Comparison of ENCODE assay signal across 1 cellular context in the genomic region with DNA sequence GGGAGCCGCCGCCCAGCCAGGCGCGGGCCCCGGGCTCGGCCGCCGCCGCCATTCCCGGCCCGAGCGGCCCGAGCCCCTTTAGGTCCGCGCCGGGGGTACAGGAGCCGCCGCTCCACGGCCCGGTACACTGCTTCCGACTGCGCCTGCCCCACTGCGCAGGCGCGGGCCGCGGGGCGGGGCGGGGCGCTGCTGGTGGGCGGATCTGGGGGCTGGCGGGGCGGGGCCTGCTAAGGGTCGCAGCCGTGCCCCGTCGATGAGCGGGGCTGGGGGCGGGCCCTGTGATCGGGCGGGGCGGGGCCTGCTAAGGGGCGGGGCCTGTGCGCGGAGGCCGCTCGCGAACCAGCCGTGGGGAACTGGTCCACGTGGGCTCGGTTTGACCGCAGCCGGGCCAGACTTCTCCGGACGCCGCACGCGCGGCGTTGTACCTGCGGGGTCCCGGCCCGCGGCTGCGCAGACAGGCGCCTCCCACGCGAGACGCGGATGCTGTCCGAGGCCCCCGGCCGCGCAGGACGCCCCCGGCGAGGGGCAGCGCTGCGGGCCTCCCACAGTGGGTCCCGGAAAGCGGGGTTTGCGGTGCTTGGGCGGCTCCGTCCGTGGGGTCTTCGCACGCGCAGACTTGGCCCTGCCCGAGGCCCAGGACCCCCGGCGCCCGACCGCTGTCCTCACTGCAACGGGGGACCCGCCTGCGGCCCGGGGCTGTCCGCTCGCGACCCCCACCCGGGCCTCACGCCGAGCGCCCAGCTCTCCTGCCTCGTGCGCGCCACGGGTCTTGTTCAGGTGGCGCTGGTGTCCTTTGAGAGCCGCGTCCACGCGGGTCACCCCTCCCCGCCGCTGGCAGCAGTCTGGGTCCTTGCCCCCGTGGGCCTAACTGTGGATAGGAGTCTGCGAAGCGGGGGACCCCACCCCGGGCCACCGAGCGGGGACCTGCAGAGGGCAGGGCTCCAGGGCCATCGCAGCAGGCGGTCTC.
TF ChIP-seq lines count a peak whose summit lies in the region.

A gene with protein sequence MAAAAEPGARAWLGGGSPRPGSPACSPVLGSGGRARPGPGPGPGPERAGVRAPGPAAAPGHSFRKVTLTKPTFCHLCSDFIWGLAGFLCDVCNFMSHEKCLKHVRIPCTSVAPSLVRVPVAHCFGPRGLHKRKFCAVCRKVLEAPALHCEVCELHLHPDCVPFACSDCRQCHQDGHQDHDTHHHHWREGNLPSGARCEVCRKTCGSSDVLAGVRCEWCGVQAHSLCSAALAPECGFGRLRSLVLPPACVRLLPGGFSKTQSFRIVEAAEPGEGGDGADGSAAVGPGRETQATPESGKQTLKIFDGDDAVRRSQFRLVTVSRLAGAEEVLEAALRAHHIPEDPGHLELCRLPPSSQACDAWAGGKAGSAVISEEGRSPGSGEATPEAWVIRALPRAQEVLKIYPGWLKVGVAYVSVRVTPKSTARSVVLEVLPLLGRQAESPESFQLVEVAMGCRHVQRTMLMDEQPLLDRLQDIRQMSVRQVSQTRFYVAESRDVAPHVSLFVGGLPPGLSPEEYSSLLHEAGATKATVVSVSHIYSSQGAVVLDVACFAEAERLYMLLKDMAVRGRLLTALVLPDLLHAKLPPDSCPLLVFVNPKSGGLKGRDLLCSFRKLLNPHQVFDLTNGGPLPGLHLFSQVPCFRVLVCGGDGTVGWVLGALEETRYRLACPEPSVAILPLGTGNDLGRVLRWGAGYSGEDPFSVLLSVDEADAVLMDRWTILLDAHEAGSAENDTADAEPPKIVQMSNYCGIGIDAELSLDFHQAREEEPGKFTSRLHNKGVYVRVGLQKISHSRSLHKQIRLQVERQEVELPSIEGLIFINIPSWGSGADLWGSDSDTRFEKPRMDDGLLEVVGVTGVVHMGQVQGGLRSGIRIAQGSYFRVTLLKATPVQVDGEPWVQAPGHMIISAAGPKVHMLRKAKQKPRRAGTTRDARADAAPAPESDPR (minus strand): TSS at position 139 of the 967 bp plus-strand sequence. CDS start 87 bp downstream, at position 52.

TF ChIP-seq in K562, 482 proteins besides CTCF, POLR2A, EP300 and RAD21 (continued from another document and continues in another):
- TF ChIP-seq, protein P1, sequence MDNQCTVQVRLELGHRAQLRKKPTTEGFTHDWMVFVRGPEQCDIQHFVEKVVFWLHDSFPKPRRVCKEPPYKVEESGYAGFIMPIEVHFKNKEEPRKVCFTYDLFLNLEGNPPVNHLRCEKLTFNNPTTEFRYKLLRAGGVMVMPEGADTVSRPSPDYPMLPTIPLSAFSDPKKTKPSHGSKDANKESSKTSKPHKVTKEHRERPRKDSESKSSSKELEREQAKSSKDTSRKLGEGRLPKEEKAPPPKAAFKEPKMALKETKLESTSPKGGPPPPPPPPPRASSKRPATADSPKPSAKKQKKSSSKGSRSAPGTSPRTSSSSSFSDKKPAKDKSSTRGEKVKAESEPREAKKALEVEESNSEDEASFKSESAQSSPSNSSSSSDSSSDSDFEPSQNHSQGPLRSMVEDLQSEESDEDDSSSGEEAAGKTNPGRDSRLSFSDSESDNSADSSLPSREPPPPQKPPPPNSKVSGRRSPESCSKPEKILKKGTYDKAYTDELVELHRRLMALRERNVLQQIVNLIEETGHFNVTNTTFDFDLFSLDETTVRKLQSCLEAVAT (IDR thresholded peaks at IDR 0.05), result no peak
- no peak for TF ChIP-seq PTTG1 (tag; IDR thresholded peaks at IDR 0.05; ENCODE audit: low read depth)
- TF ChIP-seq SMARCE1 (IDR thresholded peaks at IDR 0.05), result no peak
- no peak for TF ChIP-seq ZNF143 (CRISPR knock-in tag; IDR thresholded peaks at IDR 0.05)
- TF ChIP-seq, protein P2, sequence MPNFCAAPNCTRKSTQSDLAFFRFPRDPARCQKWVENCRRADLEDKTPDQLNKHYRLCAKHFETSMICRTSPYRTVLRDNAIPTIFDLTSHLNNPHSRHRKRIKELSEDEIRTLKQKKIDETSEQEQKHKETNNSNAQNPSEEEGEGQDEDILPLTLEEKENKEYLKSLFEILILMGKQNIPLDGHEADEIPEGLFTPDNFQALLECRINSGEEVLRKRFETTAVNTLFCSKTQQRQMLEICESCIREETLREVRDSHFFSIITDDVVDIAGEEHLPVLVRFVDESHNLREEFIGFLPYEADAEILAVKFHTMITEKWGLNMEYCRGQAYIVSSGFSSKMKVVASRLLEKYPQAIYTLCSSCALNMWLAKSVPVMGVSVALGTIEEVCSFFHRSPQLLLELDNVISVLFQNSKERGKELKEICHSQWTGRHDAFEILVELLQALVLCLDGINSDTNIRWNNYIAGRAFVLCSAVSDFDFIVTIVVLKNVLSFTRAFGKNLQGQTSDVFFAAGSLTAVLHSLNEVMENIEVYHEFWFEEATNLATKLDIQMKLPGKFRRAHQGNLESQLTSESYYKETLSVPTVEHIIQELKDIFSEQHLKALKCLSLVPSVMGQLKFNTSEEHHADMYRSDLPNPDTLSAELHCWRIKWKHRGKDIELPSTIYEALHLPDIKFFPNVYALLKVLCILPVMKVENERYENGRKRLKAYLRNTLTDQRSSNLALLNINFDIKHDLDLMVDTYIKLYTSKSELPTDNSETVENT (CRISPR knock-in tag; IDR thresholded peaks at IDR 0.05), result peak; percentile 8; the same call in 1 of the 2 replicates
- TF ChIP-seq TARDBP (IDR thresholded peaks at IDR 0.05), result peak; percentile 83
- TF ChIP-seq, protein P3, sequence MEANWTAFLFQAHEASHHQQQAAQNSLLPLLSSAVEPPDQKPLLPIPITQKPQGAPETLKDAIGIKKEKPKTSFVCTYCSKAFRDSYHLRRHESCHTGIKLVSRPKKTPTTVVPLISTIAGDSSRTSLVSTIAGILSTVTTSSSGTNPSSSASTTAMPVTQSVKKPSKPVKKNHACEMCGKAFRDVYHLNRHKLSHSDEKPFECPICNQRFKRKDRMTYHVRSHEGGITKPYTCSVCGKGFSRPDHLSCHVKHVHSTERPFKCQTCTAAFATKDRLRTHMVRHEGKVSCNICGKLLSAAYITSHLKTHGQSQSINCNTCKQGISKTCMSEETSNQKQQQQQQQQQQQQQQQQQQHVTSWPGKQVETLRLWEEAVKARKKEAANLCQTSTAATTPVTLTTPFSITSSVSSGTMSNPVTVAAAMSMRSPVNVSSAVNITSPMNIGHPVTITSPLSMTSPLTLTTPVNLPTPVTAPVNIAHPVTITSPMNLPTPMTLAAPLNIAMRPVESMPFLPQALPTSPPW (CRISPR knock-in tag; IDR thresholded peaks at IDR 0.05), result peak; percentile 77
- TF ChIP-seq, protein P4, sequence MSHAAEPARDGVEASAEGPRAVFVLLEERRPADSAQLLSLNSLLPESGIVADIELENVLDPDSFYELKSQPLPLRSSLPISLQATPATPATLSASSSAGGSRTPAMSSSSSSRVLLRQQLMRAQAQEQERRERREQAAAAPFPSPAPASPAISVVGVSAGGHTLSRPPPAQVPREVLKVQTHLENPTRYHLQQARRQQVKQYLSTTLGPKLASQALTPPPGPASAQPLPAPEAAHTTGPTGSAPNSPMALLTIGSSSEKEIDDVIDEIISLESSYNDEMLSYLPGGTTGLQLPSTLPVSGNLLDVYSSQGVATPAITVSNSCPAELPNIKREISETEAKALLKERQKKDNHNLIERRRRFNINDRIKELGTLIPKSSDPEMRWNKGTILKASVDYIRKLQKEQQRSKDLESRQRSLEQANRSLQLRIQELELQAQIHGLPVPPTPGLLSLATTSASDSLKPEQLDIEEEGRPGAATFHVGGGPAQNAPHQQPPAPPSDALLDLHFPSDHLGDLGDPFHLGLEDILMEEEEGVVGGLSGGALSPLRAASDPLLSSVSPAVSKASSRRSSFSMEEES (CRISPR knock-in tag; IDR thresholded peaks at IDR 0.05), result no peak
- peak; percentile 60 to 66; a peak in 3 of 4 replicates for TF ChIP-seq NRF1 (conservative IDR thresholded peaks at IDR 0.05 in 1 of 2, IDR thresholded peaks at IDR 0.05 in 1 of 2)
- peak; percentile 61 for TF ChIP-seq RBBP5 (IDR thresholded peaks at IDR 0.05; ENCODE audit: borderline replicate concordance, insufficient read depth, low read length, poor library complexity, severe bottlenecking)
- TF ChIP-seq NR2C2 (CRISPR knock-in tag; IDR thresholded peaks at IDR 0.05), result no peak
- peak; percentile 44 for TF ChIP-seq NR2C2 (tag; IDR thresholded peaks at IDR 0.05)
- peak; percentile 62; the same call in 1 of the 2 replicates for TF ChIP-seq ZNF165 (CRISPR knock-in tag; IDR thresholded peaks at IDR 0.05; ENCODE audit: borderline replicate concordance)
- TF ChIP-seq SMARCB1 (IDR thresholded peaks at IDR 0.05; ENCODE audit: insufficient read length, low read depth), result no peak
- TF ChIP-seq KLF13 (tag; IDR thresholded peaks at IDR 0.05; ENCODE audit: borderline replicate concordance, low read depth), result no peak
- no peak for TF ChIP-seq POLR3A (IDR thresholded peaks at IDR 0.05; ENCODE audit: borderline replicate concordance, extremely low read depth, insufficient read depth, insufficient read length)
- TF ChIP-seq NR4A1 (CRISPR knock-in tag; IDR thresholded peaks at IDR 0.05), result no peak; the same call in 1 of the 2 replicates
- TF ChIP-seq NR4A1 (tag; IDR thresholded peaks at IDR 0.05), result 0 out of 2 replicates have a peak, but pooled peaks have one; percentile 28
- peak; percentile 79 for TF ChIP-seq RBFOX2 (IDR thresholded peaks at IDR 0.05; ENCODE audit: low read depth, low read length)
- TF ChIP-seq, protein P5, sequence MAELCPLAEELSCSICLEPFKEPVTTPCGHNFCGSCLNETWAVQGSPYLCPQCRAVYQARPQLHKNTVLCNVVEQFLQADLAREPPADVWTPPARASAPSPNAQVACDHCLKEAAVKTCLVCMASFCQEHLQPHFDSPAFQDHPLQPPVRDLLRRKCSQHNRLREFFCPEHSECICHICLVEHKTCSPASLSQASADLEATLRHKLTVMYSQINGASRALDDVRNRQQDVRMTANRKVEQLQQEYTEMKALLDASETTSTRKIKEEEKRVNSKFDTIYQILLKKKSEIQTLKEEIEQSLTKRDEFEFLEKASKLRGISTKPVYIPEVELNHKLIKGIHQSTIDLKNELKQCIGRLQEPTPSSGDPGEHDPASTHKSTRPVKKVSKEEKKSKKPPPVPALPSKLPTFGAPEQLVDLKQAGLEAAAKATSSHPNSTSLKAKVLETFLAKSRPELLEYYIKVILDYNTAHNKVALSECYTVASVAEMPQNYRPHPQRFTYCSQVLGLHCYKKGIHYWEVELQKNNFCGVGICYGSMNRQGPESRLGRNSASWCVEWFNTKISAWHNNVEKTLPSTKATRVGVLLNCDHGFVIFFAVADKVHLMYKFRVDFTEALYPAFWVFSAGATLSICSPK (IDR thresholded peaks at IDR 0.05; ENCODE audit: borderline replicate concordance), result no peak
- 0 out of 2 replicates have a peak, but pooled peaks have one; percentile 21 for TF ChIP-seq DMBX1 (CRISPR knock-in tag; IDR thresholded peaks at IDR 0.05; ENCODE audit: borderline replicate concordance)
- TF ChIP-seq ZBTB7A (IDR thresholded peaks at IDR 0.05; ENCODE audit: borderline replicate concordance, control insufficient read depth, low read depth, low read length), result peak; percentile 51; the same call in 1 of the 2 replicates
- TF ChIP-seq ZNF707 (CRISPR knock-in tag; conservative IDR thresholded peaks at IDR 0.05), result no peak
- no peak for TF ChIP-seq CHD2 (IDR thresholded peaks at IDR 0.05; ENCODE audit: low read depth, low read length)
- TF ChIP-seq E2F3 (CRISPR knock-in tag; IDR thresholded peaks at IDR 0.05), result peak; percentile 31; the same call in 1 of the 2 replicates
- TF ChIP-seq, protein P6, sequence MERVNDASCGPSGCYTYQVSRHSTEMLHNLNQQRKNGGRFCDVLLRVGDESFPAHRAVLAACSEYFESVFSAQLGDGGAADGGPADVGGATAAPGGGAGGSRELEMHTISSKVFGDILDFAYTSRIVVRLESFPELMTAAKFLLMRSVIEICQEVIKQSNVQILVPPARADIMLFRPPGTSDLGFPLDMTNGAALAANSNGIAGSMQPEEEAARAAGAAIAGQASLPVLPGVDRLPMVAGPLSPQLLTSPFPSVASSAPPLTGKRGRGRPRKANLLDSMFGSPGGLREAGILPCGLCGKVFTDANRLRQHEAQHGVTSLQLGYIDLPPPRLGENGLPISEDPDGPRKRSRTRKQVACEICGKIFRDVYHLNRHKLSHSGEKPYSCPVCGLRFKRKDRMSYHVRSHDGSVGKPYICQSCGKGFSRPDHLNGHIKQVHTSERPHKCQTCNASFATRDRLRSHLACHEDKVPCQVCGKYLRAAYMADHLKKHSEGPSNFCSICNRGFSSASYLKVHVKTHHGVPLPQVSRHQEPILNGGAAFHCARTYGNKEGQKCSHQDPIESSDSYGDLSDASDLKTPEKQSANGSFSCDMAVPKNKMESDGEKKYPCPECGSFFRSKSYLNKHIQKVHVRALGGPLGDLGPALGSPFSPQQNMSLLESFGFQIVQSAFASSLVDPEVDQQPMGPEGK (CRISPR knock-in tag; IDR thresholded peaks at IDR 0.05; ENCODE audit: borderline replicate concordance), result no peak
- no peak for TF ChIP-seq BCL6 (CRISPR knock-in tag; IDR thresholded peaks at IDR 0.05)
- TF ChIP-seq, protein P7, sequence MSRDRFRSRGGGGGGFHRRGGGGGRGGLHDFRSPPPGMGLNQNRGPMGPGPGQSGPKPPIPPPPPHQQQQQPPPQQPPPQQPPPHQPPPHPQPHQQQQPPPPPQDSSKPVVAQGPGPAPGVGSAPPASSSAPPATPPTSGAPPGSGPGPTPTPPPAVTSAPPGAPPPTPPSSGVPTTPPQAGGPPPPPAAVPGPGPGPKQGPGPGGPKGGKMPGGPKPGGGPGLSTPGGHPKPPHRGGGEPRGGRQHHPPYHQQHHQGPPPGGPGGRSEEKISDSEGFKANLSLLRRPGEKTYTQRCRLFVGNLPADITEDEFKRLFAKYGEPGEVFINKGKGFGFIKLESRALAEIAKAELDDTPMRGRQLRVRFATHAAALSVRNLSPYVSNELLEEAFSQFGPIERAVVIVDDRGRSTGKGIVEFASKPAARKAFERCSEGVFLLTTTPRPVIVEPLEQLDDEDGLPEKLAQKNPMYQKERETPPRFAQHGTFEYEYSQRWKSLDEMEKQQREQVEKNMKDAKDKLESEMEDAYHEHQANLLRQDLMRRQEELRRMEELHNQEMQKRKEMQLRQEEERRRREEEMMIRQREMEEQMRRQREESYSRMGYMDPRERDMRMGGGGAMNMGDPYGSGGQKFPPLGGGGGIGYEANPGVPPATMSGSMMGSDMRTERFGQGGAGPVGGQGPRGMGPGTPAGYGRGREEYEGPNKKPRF (IDR thresholded peaks at IDR 0.05; ENCODE audit: low read depth, low read length), result no peak
- TF ChIP-seq TEAD1 (CRISPR knock-in tag; IDR thresholded peaks at IDR 0.05), result 0 out of 4 replicates have a peak, but pooled peaks of 1 of the 2 experiments have one; percentile 43
- TF ChIP-seq, protein P8, sequence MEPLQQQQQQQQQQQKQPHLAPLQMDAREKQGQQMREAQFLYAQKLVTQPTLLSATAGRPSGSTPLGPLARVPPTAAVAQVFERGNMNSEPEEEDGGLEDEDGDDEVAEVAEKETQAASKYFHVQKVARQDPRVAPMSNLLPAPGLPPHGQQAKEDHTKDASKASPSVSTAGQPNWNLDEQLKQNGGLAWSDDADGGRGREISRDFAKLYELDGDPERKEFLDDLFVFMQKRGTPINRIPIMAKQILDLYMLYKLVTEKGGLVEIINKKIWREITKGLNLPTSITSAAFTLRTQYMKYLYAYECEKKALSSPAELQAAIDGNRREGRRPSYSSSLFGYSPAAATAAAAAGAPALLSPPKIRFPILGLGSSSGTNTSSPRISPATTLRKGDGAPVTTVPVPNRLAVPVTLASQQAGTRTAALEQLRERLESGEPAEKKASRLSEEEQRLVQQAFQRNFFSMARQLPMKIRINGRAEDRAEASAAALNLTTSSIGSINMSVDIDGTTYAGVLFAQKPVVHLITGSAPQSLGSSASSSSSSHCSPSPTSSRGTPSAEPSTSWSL (CRISPR knock-in tag; IDR thresholded peaks at IDR 0.05; ENCODE audit: borderline replicate concordance), result 0 out of 2 replicates have a peak, but pooled peaks have one; percentile 51
